ENCODE assay signal across 8 cellular contexts in genomic region chr7:103573479-103574058, GRCh38.
DNase-seq lines count a peak whose midpoint lies in the region; FAIRE-seq and TF ChIP-seq lines count a peak whose summit lies in the region.

No MANE protein-coding gene starts in this region.

- no peaks in the 10 kb centered on the region for H3K9me2 ChIP-seq in Karpas-422 (replicated peaks; ENCODE audit: insufficient read depth, low read length)

- intact Hi-C loops in Caco-2 (cut with micrococcal nuclease; ENCODE audit: unreplicated experiment) = loop anchor here (1.0 to 10.0 kb wide), 5 partner anchors 127 to 587 kb away; partner anchors contain the start of gene SLC26A5

- no peak overlapping the region for H3K4me3 ChIP-seq in Caco-2 (ENCODE audit: low read depth, low read length)
- H3K4me3 ChIP-seq in Karpas-422 (ENCODE audit: low read length) = no peak overlapping the region
- no peak overlapping the region for H3K4me3 ChIP-seq in WERI-Rb-1 (ENCODE audit: low read depth, low read length)

- no peaks in the 10 kb centered on the region for H3K27me3 Mint-ChIP-seq in Caco-2 (ENCODE audit: insufficient read depth, unreplicated experiment)

- no peaks in the 10 kb centered on the region for H3K27me3 ChIP-seq in Caco-2 (replicated peaks; ENCODE audit: control insufficient read depth, insufficient read depth, low read length)
- no peaks in the 10 kb centered on the region for H3K27me3 ChIP-seq in Karpas-422 (ENCODE audit: low read length)
- H3K27me3 ChIP-seq in WERI-Rb-1 (ENCODE audit: insufficient read depth, low read depth, severe bottlenecking) = no peaks in the 10 kb centered on the region

- DNase-seq in Caco-2 (peak in 1 of 2 experiments; percentile 19), Karpas-422 (peak; percentile 76), SHP77 treated with DMSO at 0.1 percent for 48 hours (lab: John Stamatoyannopoulos, UW) (peak; percentile 9), frontal cortex (ENCODE audit: low spot score in 2 of 2) (peak in 1 of 2 donors; percentile 8), stromal cell of bone marrow (ENCODE audit: low read depth) (peak; percentile 18), WERI-Rb-1 (no peak), AG08396 (ENCODE audit: low spot score) (no peak)
- no peak for DNase-seq in activated CD8-positive, alpha-beta memory T cell treated with anti-CD3 and anti-CD28 coated beads, Interleukin-2, amount 50 U/mL, for 48 hours

- H3K9me3 ChIP-seq in Caco-2 (no peaks in the 10 kb centered on the region), Karpas-422 (ENCODE audit: low read length) (no peaks in the 10 kb centered on the region), WERI-Rb-1 (ENCODE audit: severe bottlenecking) (no peaks in the 10 kb centered on the region)

- no peaks in the 10 kb centered on the region for H3K36me3 ChIP-seq in Caco-2 (ENCODE audit: control insufficient read depth, insufficient read depth, low read length)
- H3K36me3 ChIP-seq in Karpas-422 (ENCODE audit: insufficient read depth, low read length) = no peaks in the 10 kb centered on the region
- H3K36me3 ChIP-seq in WERI-Rb-1 = no peaks in the 10 kb centered on the region

- TF ChIP-seq CTCF in Caco-2 (IDR thresholded peaks at IDR 0.05; ENCODE audit: insufficient read depth in 1 of 2, low read depth in 1 of 2, low read length in 1 of 2, severe bottlenecking in 1 of 2, unreplicated experiment in 1 of 2) (peak; percentile 40 to 54), WERI-Rb-1 (IDR thresholded peaks at IDR 0.05; ENCODE audit: low read depth, low read length) (no peak)

- H3K27ac ChIP-seq in Karpas-422 (ENCODE audit: low read length) = no peak overlapping the region
- no peak overlapping the region for H3K27ac ChIP-seq in WERI-Rb-1

- H3K36me3 Mint-ChIP-seq in Caco-2 (ENCODE audit: insufficient read depth, unreplicated experiment) = peaks cover 5% of the 10 kb centered on the region

- H3K27ac Mint-ChIP-seq in Caco-2 (ENCODE audit: unreplicated experiment) = no peak overlapping the region

- CTCF ChIA-PET in Caco-2 (lab: Charles Lee) = interaction anchor here (0.9 to 1.4 kb wide), 2 partner anchors 179 to 180 kb away, joined by 4 read pairs; no protein-coding TSS in a partner anchor

- H4K20me1 ChIP-seq in Karpas-422 (ENCODE audit: insufficient read depth, low read depth, low read length) = no peaks in the 10 kb centered on the region

- FAIRE-seq in frontal cortex (lab: Jason Lieb, UNC) = peak; percentile 97

- H3K4me1 Mint-ChIP-seq in Caco-2 (ENCODE audit: low read depth, unreplicated experiment) = peaks cover 36% of the 10 kb centered on the region

- H3K9ac ChIP-seq in Karpas-422 (ENCODE audit: low read length) = no peak overlapping the region

- H3K4me1 ChIP-seq in Caco-2 (peaks cover 36% of the 10 kb centered on the region), Karpas-422 (ENCODE audit: low read length) (no peaks in the 10 kb centered on the region)

- no peak overlapping the region for H3K4me3 Mint-ChIP-seq in Caco-2 (ENCODE audit: unreplicated experiment)

- H2AFZ ChIP-seq in Karpas-422 (ENCODE audit: low read length) = no peak overlapping the region

- H3K9me3 Mint-ChIP-seq in Caco-2 (ENCODE audit: unreplicated experiment) = peaks cover 8% of the 10 kb centered on the region

- POLR2A ChIA-PET in Caco-2 (lab: Charles Lee) = no interaction called here

- BruUV-seq in Caco-2 (replicated peaks; lab: Mats Ljungman, UMichigan) = no TSS peak

- no peak overlapping the region for H3K4me2 ChIP-seq in Karpas-422 (ENCODE audit: low read depth, low read length, poor library complexity, severe bottlenecking)

- no peaks in the 10 kb centered on the region for H3K79me2 ChIP-seq in Karpas-422 (ENCODE audit: low read length)

Comparison
In these comparisons a context has a peak if more than half of its experiments do, and no peak if none do; other contexts are left out.
1. DNase-seq: peak in Karpas-422 (single experiment), SHP77 treated with DMSO at 0.1 percent for 48 hours (single experiment) and stromal cell of bone marrow (single experiment); none in WERI-Rb-1 (single experiment), AG08396 (single experiment) and activated CD8-positive, alpha-beta memory T cell treated with anti-CD3 and anti-CD28 coated beads, Interleukin-2, amount 50 U/mL, for 48 hours (single experiment).